2 cellular contexts compared by ENCODE assay signal in the genomic region with DNA sequence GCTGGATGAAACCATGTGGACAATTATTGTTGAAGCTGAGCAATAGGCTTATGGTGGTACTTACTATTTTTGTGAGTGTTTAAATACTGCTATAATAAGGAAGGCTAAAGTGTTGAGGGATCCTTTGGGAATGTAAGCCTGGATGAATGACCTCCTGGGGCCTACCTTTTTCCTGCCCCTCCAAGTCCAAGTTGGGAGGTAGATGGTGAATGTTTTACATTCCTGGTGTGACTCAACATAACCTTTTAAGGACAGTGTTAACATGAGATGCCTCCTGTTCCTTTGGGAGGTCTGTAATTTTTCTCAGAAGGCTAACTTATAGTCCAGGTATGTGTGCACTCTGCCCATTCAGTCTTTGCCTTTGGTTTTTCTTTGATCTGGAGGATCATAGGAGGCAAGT.
TF ChIP-seq lines count a peak whose summit lies in the region.

No MANE protein-coding gene starts in this region.

TF ChIP-seq in GM23338, 12 proteins besides CTCF, POLR2A, EP300 and RAD21 (continued from another document):
- peak; percentile 34; the same call in 1 of the 2 replicates for TF ChIP-seq ZNF462 (CRISPR knock-in tag; IDR thresholded peaks at IDR 0.05)
TF ChIP-seq in GM23338: peak in this region for 1.

TF ChIP-seq in WTC11, 78 proteins besides CTCF, POLR2A, EP300 and RAD21 (continued from another document):
- TF ChIP-seq E2F5 (CRISPR knock-in tag; IDR thresholded peaks at IDR 0.05) (no peak), PRRX2 (CRISPR knock-in tag; IDR thresholded peaks at IDR 0.05) (no peak), MAX (CRISPR knock-in tag; IDR thresholded peaks at IDR 0.05) (no peak), KAT7 (CRISPR knock-in tag; IDR thresholded peaks at IDR 0.05; ENCODE audit: borderline replicate concordance) (no peak), OVOL2 (CRISPR knock-in tag; IDR thresholded peaks at IDR 0.05; ENCODE audit: borderline replicate concordance) (no peak), ZNF671 (CRISPR knock-in tag; IDR thresholded peaks at IDR 0.05) (no peak), ZSCAN18 (CRISPR knock-in tag; IDR thresholded peaks at IDR 0.05) (no peak)
- TF ChIP-seq, protein P1, sequence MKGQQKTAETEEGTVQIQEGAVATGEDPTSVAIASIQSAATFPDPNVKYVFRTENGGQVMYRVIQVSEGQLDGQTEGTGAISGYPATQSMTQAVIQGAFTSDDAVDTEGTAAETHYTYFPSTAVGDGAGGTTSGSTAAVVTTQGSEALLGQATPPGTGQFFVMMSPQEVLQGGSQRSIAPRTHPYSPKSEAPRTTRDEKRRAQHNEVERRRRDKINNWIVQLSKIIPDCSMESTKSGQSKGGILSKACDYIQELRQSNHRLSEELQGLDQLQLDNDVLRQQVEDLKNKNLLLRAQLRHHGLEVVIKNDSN (CRISPR knock-in tag; IDR thresholded peaks at IDR 0.05), result no peak
